ENCODE assay signal across 24 cellular contexts in the genomic region with DNA sequence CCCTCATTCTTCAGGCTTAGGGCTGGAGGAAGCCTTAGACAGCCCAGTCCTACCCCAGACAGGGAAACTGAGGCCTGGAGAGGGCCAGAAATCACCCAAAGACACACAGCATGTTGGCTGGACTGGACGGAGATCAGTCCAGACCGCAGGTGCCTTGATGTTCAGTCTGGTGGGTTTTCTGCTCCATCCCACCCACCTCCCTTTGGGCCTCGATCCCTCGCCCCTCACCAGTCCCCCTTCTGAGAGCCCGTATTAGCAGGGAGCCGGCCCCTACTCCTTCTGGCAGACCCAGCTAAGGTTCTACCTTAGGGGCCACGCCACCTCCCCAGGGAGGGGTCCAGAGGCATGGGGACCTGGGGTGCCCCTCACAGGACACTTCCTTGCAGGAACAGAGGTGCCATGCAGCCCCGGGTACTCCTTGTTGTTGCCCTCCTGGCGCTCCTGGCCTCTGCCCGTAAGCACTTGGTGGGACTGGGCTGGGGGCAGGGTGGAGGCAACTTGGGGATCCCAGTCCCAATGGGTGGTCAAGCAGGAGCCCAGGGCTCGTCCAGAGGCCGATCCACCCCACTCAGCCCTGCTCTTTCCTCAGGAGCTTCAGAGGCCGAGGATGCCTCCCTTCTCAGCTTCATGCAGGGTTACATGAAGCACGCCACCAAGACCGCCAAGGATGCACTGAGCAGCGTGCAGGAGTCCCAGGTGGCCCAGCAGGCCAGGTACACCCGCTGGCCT. TPM values are rescaled to one million over a fixed set of nuclear protein-coding genes. Genes with fewer than 3 reads are reported as not detected.
DNase-seq lines count a peak whose midpoint lies in the region; ATAC-seq and TF ChIP-seq lines count a peak whose summit lies in the region.
"Had no signal": no experiment of that assay in that cellular context is flagged by ENCODE, and none has a peak within 500 bp of the region (broad histone marks: within the 10 kb centered on the region; RNA-seq: fewer than 3 reads in every experiment).

No MANE protein-coding gene starts in this region.

- no peak for ATAC-seq in right lobe of liver
- ATAC-seq: GM12878, K562 had no signal

- H3K27me3 Mint-ChIP-seq in Caco-2 (ENCODE audit: insufficient read depth, unreplicated experiment), result no peaks in the 10 kb centered on the region
- H3K27me3 Mint-ChIP-seq: CD4-positive, alpha-beta memory T cell had no signal

- CTCF ChIA-PET in Caco-2 (lab: Charles Lee), result interaction anchor here (0.6 to 2.8 kb wide), 7 partner anchors 10 to 276 kb away, joined by 3 to 52 read pairs (median 6); partner anchors contain the start of genes APOA5 and ZPR1

- H4K20me1 ChIP-seq in hepatocyte (ENCODE audit: insufficient read depth, poor library complexity, severe bottlenecking), result no peaks in the 10 kb centered on the region

- H3K4me1 ChIP-seq in Caco-2, result peaks cover 83% of the 10 kb centered on the region
- H3K4me1 ChIP-seq in hepatocyte (ENCODE audit: insufficient read depth), result peaks cover 44% of the 10 kb centered on the region
- peaks cover 0 to 41% (median 15%) of the 10 kb centered on the region in 4 donors for H3K4me1 ChIP-seq in right lobe of liver
- H3K4me1 ChIP-seq in sigmoid colon, result peaks cover 0 to 7% (median 4%) of the 10 kb centered on the region in 4 donors
- peaks cover 0 to 2% of the 10 kb centered on the region in 2 donors for H3K4me1 ChIP-seq in uterus

- DNase-seq in Caco-2 (no peak), hepatocyte (ENCODE audit: low spot score) (no peak), right lobe of liver (peak in 1 of 3 donors; percentile 47), sigmoid colon (peak; percentile 60), D341Med (ENCODE audit: low spot score) (no peak), uterus (no peak), NCI-H526 treated with DMSO at 0.1 percent for 48 hours (lab: John Stamatoyannopoulos, UW) (no peak)
- no peak for DNase-seq in activated CD4-positive, alpha-beta T cell treated with anti-CD3 and anti-CD28 coated beads, Interleukin-2, amount 50 U/mL, for 1 hour
- DNase-seq: ACHN; BE2C; Calu3; CD4-positive, alpha-beta memory T cell; DMS 273 treated with DMSO at 0.1 percent for 48 hours; DMS53; DND-41 had no signal

- intact Hi-C loops in Caco-2 (cut with micrococcal nuclease; ENCODE audit: unreplicated experiment), result no loop called here
- intact Hi-C loops in right lobe of liver (cut with DNase I), result no loop called here
- intact Hi-C loops in sigmoid colon (cut with DNase I), result no loop called here
- intact Hi-C loops in uterus (cut with DNase I; ENCODE audit: low total_unique reads), result no loop called here

- no peak for TF ChIP-seq CTCF in Caco-2 (IDR thresholded peaks at IDR 0.05; ENCODE audit: insufficient read depth in 1 of 2, low read depth in 1 of 2, low read length in 1 of 2, severe bottlenecking in 1 of 2, unreplicated experiment in 1 of 2)
- TF ChIP-seq CTCF in hepatocyte (IDR thresholded peaks at IDR 0.05; ENCODE audit: poor library complexity), result no peak
- TF ChIP-seq CTCF in right lobe of liver (IDR thresholded peaks at IDR 0.05), result no peak
- no peak for TF ChIP-seq CTCF in sigmoid colon (IDR thresholded peaks at IDR 0.05)
- TF ChIP-seq CTCF in uterus (IDR thresholded peaks at IDR 0.05), result no peak

- H2AFZ ChIP-seq in hepatocyte, result no peak overlapping the region

- H3K36me3 Mint-ChIP-seq in Caco-2 (ENCODE audit: insufficient read depth, unreplicated experiment), result peaks cover 32% of the 10 kb centered on the region
- H3K36me3 Mint-ChIP-seq: CD4-positive, alpha-beta memory T cell had no signal

- TF ChIP-seq POLR2A in right lobe of liver (IDR thresholded peaks at IDR 0.05) (no peak), sigmoid colon (IDR thresholded peaks at IDR 0.05) (no peak), uterus (IDR thresholded peaks at IDR 0.05) (no peak)

- H3K4me3 ChIP-seq in Caco-2 (ENCODE audit: low read depth, low read length) (peak overlapping the region; percentile 3; the same call in 1 of the 2 replicates), hepatocyte (no peak overlapping the region), right lobe of liver (peak overlapping the region; percentile 48 to 90 (median 81)), sigmoid colon (no peak overlapping the region), uterus (no peak overlapping the region)
- H3K4me3 ChIP-seq: GM12878, HAP-1, K562 had no signal

- no peaks in the 10 kb centered on the region for H3K27me3 ChIP-seq in Caco-2 (replicated peaks; ENCODE audit: control insufficient read depth, insufficient read depth, low read length)
- no peaks in the 10 kb centered on the region for H3K27me3 ChIP-seq in hepatocyte
- no peaks in the 10 kb centered on the region for H3K27me3 ChIP-seq in right lobe of liver
- H3K27me3 ChIP-seq in sigmoid colon, result no peaks in the 10 kb centered on the region
- no peaks in the 10 kb centered on the region for H3K27me3 ChIP-seq in uterus
- H3K27me3 ChIP-seq: BE2C had no signal

- peak overlapping the region; percentile 59 for H3K4me2 ChIP-seq in hepatocyte

- H3K9me3 ChIP-seq in Caco-2 (peaks cover 7% of the 10 kb centered on the region), hepatocyte (ENCODE audit: low read depth) (no peaks in the 10 kb centered on the region), right lobe of liver (no peaks in the 10 kb centered on the region), sigmoid colon (no peaks in the 10 kb centered on the region), uterus (no peaks in the 10 kb centered on the region)
- H3K9me3 ChIP-seq: BE2C, HAP-1 had no signal

- H3K4me1 Mint-ChIP-seq in Caco-2 (ENCODE audit: low read depth, unreplicated experiment), result peaks cover 55% of the 10 kb centered on the region

- peak overlapping the region; percentile 95 for H3K27ac ChIP-seq in hepatocyte
- peak overlapping the region; percentile 70 to 87 (median 80) for H3K27ac ChIP-seq in right lobe of liver
- no peak overlapping the region for H3K27ac ChIP-seq in sigmoid colon
- H3K27ac ChIP-seq in uterus, result no peak overlapping the region
- H3K27ac ChIP-seq: C4-2B, HL-60 had no signal

- POLR2A ChIA-PET in Caco-2 (lab: Charles Lee), result interaction anchor here (1.0 to 2.5 kb wide), 7 partner anchors 7 to 268 kb away, joined by 3 to 18 read pairs (median 8); partner anchors contain the start of genes APOA1, APOA5 and ZPR1

- no TSS peak for BruUV-seq in Caco-2 (replicated peaks; lab: Mats Ljungman, UMichigan)

- peaks cover 10% of the 10 kb centered on the region for H3K9me3 Mint-ChIP-seq in Caco-2 (ENCODE audit: unreplicated experiment)
- H3K9me3 Mint-ChIP-seq: CD4-positive, alpha-beta memory T cell had no signal

- 93% methylated on average over 12 of the region's 17 CpGs for WGBS in hepatocyte (ENCODE audit: low lambda C conversion rate, missing lambda C conversion rate)
- 18% methylated on average over 4 of the region's 17 CpGs for WGBS in right lobe of liver (ENCODE audit: insufficient coverage, low coverage, low lambda C conversion rate, missing lambda C conversion rate)
- WGBS in sigmoid colon, 2 donors, result 94 to 96% methylated on average over 17 of the region's 17 CpGs

- peak overlapping the region; percentile 89 for H3K27ac Mint-ChIP-seq in Caco-2 (ENCODE audit: unreplicated experiment)

- peaks cover 2% of the 10 kb centered on the region for H3K79me2 ChIP-seq in hepatocyte

- H3K36me3 ChIP-seq in Caco-2 (ENCODE audit: control insufficient read depth, insufficient read depth, low read length) (no peaks in the 10 kb centered on the region; the same call in 1 of the 2 replicates), hepatocyte (replicated peaks; ENCODE audit: insufficient read depth, low read depth) (no peaks in the 10 kb centered on the region), right lobe of liver (no peaks in the 10 kb centered on the region), sigmoid colon (no peaks in the 10 kb centered on the region), uterus (no peaks in the 10 kb centered on the region)
- H3K36me3 ChIP-seq: BE2C, HAP-1 had no signal

- H3K9me2 ChIP-seq in hepatocyte (replicated peaks; ENCODE audit: insufficient read depth), result no peaks in the 10 kb centered on the region

- no peak for TF ChIP-seq EP300 in sigmoid colon (IDR thresholded peaks at IDR 0.05)

- H3K4me3 Mint-ChIP-seq in Caco-2 (ENCODE audit: unreplicated experiment), result peak overlapping the region; percentile 50
- H3K4me3 Mint-ChIP-seq: CD4-positive, alpha-beta memory T cell had no signal

RNA-seq across cellular contexts. Expression of gene APOC3, which starts 0.6 kb away (rescaled TPM):
- total RNA-seq in Caco-2 (2022) (103 and 128 TPM in 2 replicates), hepatocyte (2,309 and 2,825 TPM in 2 replicates), right lobe of liver (over 10,000 TPM in 3 of 6 experiments, 1,000 to 10,000 TPM in 3; 4,225 to 15,106 (median 9,815) TPM), sigmoid colon (not detected), uterus (1 to 10 TPM in 1 of 4 donors, not detected in 3; 1.2 TPM)
- polyA plus RNA-seq in hepatocyte (1,438 and 2,125 TPM in 2 replicates), sigmoid colon (1 to 10 TPM in 1 of 3 donors, under 1 TPM in 1, not detected in 1; 0.19 to 4.4 TPM)
- total RNA-seq: Calu3; CD4-positive, alpha-beta memory T cell; G401; H1; HT1080; IMR-90 had no signal
- polyA plus RNA-seq: CD4-positive, alpha-beta memory T cell; GM12878; H1; IMR-90; K562 had no signal

RNA-seq across cellular contexts. Expression of gene APOA1, which starts 7.1 kb away (rescaled TPM):
- total RNA-seq in Caco-2 (2022), result 872 and 913 TPM in 2 replicates
- 4,253 and 4,361 TPM in 2 replicates for total RNA-seq in hepatocyte
- polyA plus RNA-seq in hepatocyte, result 5,326 and 7,624 TPM in 2 replicates
- over 10,000 TPM in 2 of 6 experiments, 1,000 to 10,000 TPM in 4; 5,429 to 12,494 (median 8,679) TPM for total RNA-seq in right lobe of liver
- under 1 TPM in 2 of 4 donors, not detected in 2; 0.54 to 0.55 TPM for total RNA-seq in sigmoid colon
- 1 to 10 TPM in 2 of 3 donors, under 1 TPM in 1; 0.32 to 3.0 (median 2.8) TPM for polyA plus RNA-seq in sigmoid colon
- 1 to 10 TPM in 2 of 4 donors, not detected in 2; 2.2 to 3.5 TPM for total RNA-seq in uterus
- total RNA-seq: Calu3, G401, H1 had no signal
- polyA plus RNA-seq: K562 had no signal

RNA-seq across cellular contexts. Expression of gene APOA4, which starts 7.2 kb away (rescaled TPM):
- total RNA-seq in Caco-2 (2022), result 1.8 and 3.3 TPM in 2 replicates
- total RNA-seq in hepatocyte, result 1,055 and 1,133 TPM in 2 replicates
- 548 and 810 TPM in 2 replicates for polyA plus RNA-seq in hepatocyte
- 1,000 to 10,000 TPM in 2 of 6 experiments, 100 to 1,000 TPM in 2, 10 to 100 TPM in 2; 21.9 to 1,288 (median 117) TPM for total RNA-seq in right lobe of liver
- total RNA-seq in sigmoid colon, result not detected
- polyA plus RNA-seq in sigmoid colon, result 1 to 10 TPM in 2 of 3 donors, under 1 TPM in 1; 0.04 to 5.3 (median 3.0) TPM
- total RNA-seq in uterus, result not detected
- total RNA-seq: Calu3; CD4-positive, alpha-beta memory T cell; G401; GM12878; H1; HT1080; IMR-90; K562 had no signal
- polyA plus RNA-seq: CD4-positive, alpha-beta memory T cell; GM12878; H1; IMR-90 had no signal

RNA-seq across cellular contexts. Expression of gene APOA5, which starts 38.7 kb away (rescaled TPM):
- 1.5 and 2.5 TPM in 2 replicates for total RNA-seq in Caco-2 (2022)
- total RNA-seq in hepatocyte, result 16.3 and 20.3 TPM in 2 replicates
- polyA plus RNA-seq in hepatocyte, result 13.4 and 14.6 TPM in 2 replicates
- 1,000 to 10,000 TPM in 1 of 6 experiments, 100 to 1,000 TPM in 4, 10 to 100 TPM in 1; 57.8 to 1,064 (median 724) TPM for total RNA-seq in right lobe of liver
- not detected for total RNA-seq in sigmoid colon
- not detected for polyA plus RNA-seq in sigmoid colon
- total RNA-seq in uterus, result not detected
- total RNA-seq: Calu3; CD4-positive, alpha-beta memory T cell; G401; HT1080; IMR-90; K562 had no signal
- polyA plus RNA-seq: CD4-positive, alpha-beta memory T cell; GM12878; IMR-90; K562 had no signal

RNA-seq across cellular contexts. Expression of gene ZPR1, which starts 42.5 kb away (rescaled TPM):
- 168 and 194 TPM in 2 replicates for total RNA-seq in Caco-2 (2022)
- total RNA-seq in hepatocyte, result 38.3 and 38.6 TPM in 2 replicates
- polyA plus RNA-seq in hepatocyte, result 50.1 and 53.3 TPM in 2 replicates
- 10 to 100 TPM; 17.9 to 86.6 (median 30.2) TPM for total RNA-seq in right lobe of liver
- 10 to 100 TPM; 14.7 to 28.6 (median 21.0) TPM for total RNA-seq in sigmoid colon
- 10 to 100 TPM; 16.8 to 22.5 (median 17.3) TPM for polyA plus RNA-seq in sigmoid colon
- total RNA-seq in uterus, result 10 to 100 TPM in 3 of 4 donors, 1 to 10 TPM in 1; 4.1 to 43.1 (median 22.3) TPM

Comparison
In these comparisons a context has a peak if more than half of its experiments do, and no peak if none do; other contexts are left out.
1. H3K4me3 ChIP-seq: peak in Caco-2 (single experiment) and right lobe of liver (3 of 3); none in hepatocyte (single experiment), sigmoid colon (0 of 4) and uterus (0 of 2).
2. H3K27ac ChIP-seq: peak in hepatocyte (single experiment) and right lobe of liver (3 of 3); none in sigmoid colon (0 of 4) and uterus (0 of 2).
3. RNA of gene APOC3, which starts 0.6 kb away (total RNA-seq): 4,225 to 15,106 TPM in right lobe of liver, 2,309 to 2,825 TPM in hepatocyte and 103 to 128 TPM in Caco-2; not detected in sigmoid colon and 1.2 TPM in uterus; every median in the first group is over 10 times any median in the second.
4. RNA of gene APOA1, which starts 7.1 kb away (total RNA-seq): 5,429 to 12,494 TPM in right lobe of liver, 4,253 to 4,361 TPM in hepatocyte and 872 to 913 TPM in Caco-2; 2.2 to 3.5 TPM in uterus and 0.54 to 0.55 TPM in sigmoid colon; every median in the first group is over 100 times any median in the second.